Comparison of ENCODE assay signal across 26 cellular contexts in the genomic region with DNA sequence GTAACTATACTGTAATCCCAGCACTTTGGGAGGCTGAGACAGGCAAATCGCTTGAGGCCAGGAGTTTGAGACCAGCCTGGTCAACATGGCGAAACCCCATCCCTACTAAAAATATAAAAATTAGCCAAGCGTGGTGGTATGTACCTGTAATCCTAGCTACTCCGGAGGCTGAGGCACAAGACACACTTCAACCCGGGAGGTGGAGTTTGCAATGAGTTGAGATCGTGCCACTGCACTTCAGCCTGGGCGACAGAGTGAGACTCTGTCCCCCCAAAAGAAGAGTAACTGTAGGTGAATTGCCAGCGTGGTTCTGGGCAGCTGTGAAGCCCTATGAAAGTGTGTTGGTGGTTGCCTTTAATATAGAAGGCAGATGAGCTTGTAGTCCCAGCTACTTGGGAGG.
"Had no signal": no experiment of that assay in that cellular context is flagged by ENCODE, and none has a peak within 500 bp of the region (broad histone marks: within the 10 kb centered on the region; RNA-seq: fewer than 3 reads in every experiment).

No MANE protein-coding gene starts in this region.

- H3K27ac Mint-ChIP-seq: activated CD4-positive, alpha-beta memory T cell treated with anti-CD3 and anti-CD28 coated beads, Interleukin-2, amount 10 ng/mL, durations not matched to agents 7 days and 5 days; activated T-cell treated with anti-CD3 and anti-CD28 coated beads, Interleukin-2, amount 50 U/mL, for 24 hours; progenitor cell of endocrine pancreas had no signal

- H3K27ac ChIP-seq: ovary, testis, WERI-Rb-1 had no signal

- H3K4me3 Mint-ChIP-seq: activated CD4-positive, alpha-beta memory T cell treated with anti-CD3 and anti-CD28 coated beads, Interleukin-2, amount 10 ng/mL, durations not matched to agents 7 days and 5 days; activated CD4-positive, alpha-beta T cell treated with anti-CD3 and anti-CD28 coated beads, Interleukin-2, amount 10 ng/mL, durations not matched to agents 7 days and 5 days; activated T-cell treated with anti-CD3 and anti-CD28 coated beads, Interleukin-2, amount 50 U/mL, for 24 hours; natural killer cell treated with Interleukin-12 subunit alpha and Interleukin-12 subunit beta and Interleukin-15 and Interleukin-18, amount 100 ng/mL, for 72 hours had no signal

- DNase-seq: activated CD4-positive, alpha-beta memory T cell treated with anti-CD3 and anti-CD28 coated beads, Interleukin-2, amount 10 ng/mL, durations not matched to agents 7 days and 5 days; activated CD4-positive, alpha-beta T cell treated with anti-CD3 and anti-CD28 coated beads, Interleukin-2, amount 10 ng/mL, durations not matched to agents 7 days and 5 days; activated CD4-positive, CD25-positive, alpha-beta regulatory T cell treated with anti-CD3 and anti-CD28 coated beads, Interleukin-2, amount 50 U/mL, for 72 hours; activated CD8-positive, alpha-beta memory T cell treated with anti-CD3 and anti-CD28 coated beads, Interleukin-2, amount 50 U/mL, for 48 hours; activated gamma-delta T cell treated with Interleukin-2 at 50 U/mL for 16 hours; activated naive CD4-positive, alpha-beta T cell treated with anti-CD3 and anti-CD28 coated beads, Interleukin-2, amount 50 U/mL, for 16 hours; activated T-cell treated with anti-CD3 and anti-CD28 coated beads, Interleukin-2, amount 50 U/mL, for 24 hours; amniotic stem cell; central memory CD4-positive, alpha-beta T cell; dermis blood vessel endothelial cell; effector CD4-positive, alpha-beta T cell; head of caudate nucleus; hypothalamus; left lung; lower lobe of right lung; mucosa of descending colon; ovary; right lobe of liver; stimulated activated CD4-positive, alpha-beta T cell treated with anti-CD3 and anti-CD28 coated beads, Interleukin-2, amount 100 ng/mL, for 48 hours; stimulated activated naive CD8-positive, alpha-beta T cell treated with anti-CD3 and anti-CD28 coated beads, Interleukin-15, Interleukin-2, amounts not matched to agents 100 U/mL and 50 U/mL, for 24 hours; T-helper 9 cell; testis; trophoblast cell; WERI-Rb-1 had no signal

- H3K27me3 Mint-ChIP-seq: activated CD4-positive, alpha-beta memory T cell treated with anti-CD3 and anti-CD28 coated beads, Interleukin-2, amount 10 ng/mL, durations not matched to agents 7 days and 5 days; activated CD4-positive, alpha-beta T cell treated with anti-CD3 and anti-CD28 coated beads, Interleukin-2, amount 10 ng/mL, durations not matched to agents 7 days and 5 days; activated T-cell treated with anti-CD3 and anti-CD28 coated beads, Interleukin-2, amount 50 U/mL, for 24 hours; natural killer cell treated with Interleukin-12 subunit alpha and Interleukin-12 subunit beta and Interleukin-15 and Interleukin-18, amount 100 ng/mL, for 72 hours; progenitor cell of endocrine pancreas had no signal

- H3K9me3 Mint-ChIP-seq: activated CD4-positive, alpha-beta memory T cell treated with anti-CD3 and anti-CD28 coated beads, Interleukin-2, amount 10 ng/mL, durations not matched to agents 7 days and 5 days; activated CD4-positive, alpha-beta T cell treated with anti-CD3 and anti-CD28 coated beads, Interleukin-2, amount 10 ng/mL, durations not matched to agents 7 days and 5 days; activated T-cell treated with anti-CD3 and anti-CD28 coated beads, Interleukin-2, amount 50 U/mL, for 24 hours; natural killer cell treated with Interleukin-12 subunit alpha and Interleukin-12 subunit beta and Interleukin-15 and Interleukin-18, amount 100 ng/mL, for 72 hours had no signal

- H3K4me3 ChIP-seq: left lung, lower lobe of right lung, mucosa of descending colon, ovary, right lobe of liver, testis had no signal

- H3K9me3 ChIP-seq: left lung, lower lobe of right lung, mucosa of descending colon, ovary, right lobe of liver, testis had no signal

- H3K36me3 ChIP-seq: left lung, lower lobe of right lung, ovary, right lobe of liver, WERI-Rb-1 had no signal

- H3K27me3 ChIP-seq: left lung, ovary, right lobe of liver, testis had no signal

- ATAC-seq: left lung; lower lobe of right lung; mucosa of descending colon; natural killer cell treated with Interleukin-12 subunit alpha and Interleukin-12 subunit beta and Interleukin-15 and Interleukin-18, amount 100 ng/mL, for 72 hours; right lobe of liver; stimulated activated naive CD8-positive, alpha-beta T cell treated with anti-CD3 and anti-CD28 coated beads, Interleukin-15, Interleukin-2, amounts not matched to agents 100 U/mL and 50 U/mL, for 24 hours had no signal

- H3K36me3 Mint-ChIP-seq: natural killer cell treated with Interleukin-12 subunit alpha and Interleukin-12 subunit beta and Interleukin-15 and Interleukin-18, amount 100 ng/mL, for 72 hours had no signal
